Comparison of ENCODE assay signal across 34 cellular contexts in the genomic region with DNA sequence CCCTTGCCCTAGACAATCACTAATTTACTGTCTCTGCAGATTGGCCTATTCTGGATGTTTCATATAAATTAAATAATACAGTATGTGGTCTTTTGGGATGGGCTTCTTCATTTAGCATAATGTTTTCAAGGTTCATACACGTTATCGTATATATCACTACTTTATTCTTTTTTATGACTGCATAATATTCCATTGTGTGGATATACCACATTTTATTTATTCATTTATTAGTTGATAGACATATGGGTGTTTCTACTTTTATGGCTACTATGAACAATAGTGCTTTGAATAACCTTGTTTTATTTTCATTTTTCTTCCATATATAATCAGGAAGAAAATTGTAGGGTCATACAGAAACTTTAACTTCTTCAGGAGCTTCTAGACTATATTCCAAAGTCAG.
DNase-seq lines count a peak whose midpoint lies in the region; ATAC-seq, FAIRE-seq and TF ChIP-seq lines count a peak whose summit lies in the region.
"Had no signal": no experiment of that assay in that cellular context is flagged by ENCODE, and none has a peak within 500 bp of the region (broad histone marks: within the 10 kb centered on the region; RNA-seq: fewer than 3 reads in every experiment).

No MANE protein-coding gene starts in this region.

- H3K27me3 ChIP-seq in SK-N-SH (ENCODE audit: insufficient read depth) (no peaks in the 10 kb centered on the region), K562 (ENCODE audit: control insufficient read depth in 2 of 2, insufficient read depth in 2 of 2, low read length in 2 of 2) (no peaks in the 10 kb centered on the region), testis (no peaks in the 10 kb centered on the region)
- H3K27me3 ChIP-seq: BE2C; BLaER1; BLaER1 treated with 17β-estradiol and CSF1 and Interleukin-3, amounts not matched to agents 10 nM and 100 nM had no signal

- ATAC-seq in SK-N-SH treated with all-trans-retinoic acid at 6 μM for 48 hours (no peak), A549 (no peak), K562 (no peak)
- ATAC-seq: CD8-positive, alpha-beta T cell had no signal

- H3K9ac ChIP-seq in SK-N-SH (no peak overlapping the region), K562 (ENCODE audit: insufficient read depth in 1 of 2, low read depth in 2 of 2, low read length in 2 of 2) (no peak overlapping the region)
- H3K9ac ChIP-seq: BLaER1; BLaER1 treated with 17β-estradiol and CSF1 and Interleukin-3, amounts not matched to agents 10 nM and 100 nM had no signal

- no peak for TF ChIP-seq EP300 in SK-N-SH (IDR thresholded peaks at IDR 0.05; ENCODE audit: borderline replicate concordance in 1 of 2, low read depth in 1 of 2, low read length in 1 of 2)
- no peak for TF ChIP-seq EP300 in A549 (IDR thresholded peaks at IDR 0.05)
- no peak for TF ChIP-seq EP300 in K562 (IDR thresholded peaks at IDR 0.05; ENCODE audit: low read length)

- H3K4me2 ChIP-seq in SK-N-SH (no peak overlapping the region), A549 (no peak overlapping the region), K562 (ENCODE audit: insufficient read depth, low read length) (no peak overlapping the region)
- H3K4me2 ChIP-seq: BLaER1; BLaER1 treated with 17β-estradiol and CSF1 and Interleukin-3, amounts not matched to agents 10 nM and 100 nM had no signal

- H3K4me1 ChIP-seq in SK-N-SH (ENCODE audit: control insufficient read depth in 1 of 2, insufficient read depth in 2 of 2, low read depth in 1 of 2, low read length in 1 of 2): no peaks in the 10 kb centered on the region
- no peaks in the 10 kb centered on the region for H3K4me1 ChIP-seq in A549
- H3K4me1 ChIP-seq in K562 (replicated peaks in 1 of 2; ENCODE audit: control insufficient read depth in 2 of 2, insufficient read depth in 2 of 2, low read length in 2 of 2): no peaks in the 10 kb centered on the region
- no peaks in the 10 kb centered on the region for H3K4me1 ChIP-seq in testis
- H3K4me1 ChIP-seq: BE2C; BLaER1; BLaER1 treated with 17β-estradiol and CSF1 and Interleukin-3, amounts not matched to agents 10 nM and 100 nM; Caco-2 had no signal

- TF ChIP-seq RAD21 in SK-N-SH (IDR thresholded peaks at IDR 0.05; ENCODE audit: low read length): no peak
- TF ChIP-seq RAD21 in A549 (conservative IDR thresholded peaks at IDR 0.05 in 1 of 2, IDR thresholded peaks at IDR 0.05 in 1 of 2): no peak
- no peak for TF ChIP-seq RAD21 in K562 (CRISPR knock-in tag; conservative IDR thresholded peaks at IDR 0.05 in 1 of 2, IDR thresholded peaks at IDR 0.05 in 1 of 2)

- intact Hi-C loops in K562 (cut with micrococcal nuclease) (no loop called here), testis (cut with DNase I; ENCODE audit: low total_unique reads) (no loop called here)

- TF ChIP-seq CTCF in SK-N-SH (IDR thresholded peaks at IDR 0.05) (no peak), A549 (IDR thresholded peaks at IDR 0.05) (no peak), K562 (IDR thresholded peaks at IDR 0.05 in 2 of 3, conservative IDR thresholded peaks at IDR 0.05 in 1 of 3; ENCODE audit: insufficient read depth in 2 of 3, low read depth in 1 of 3, low read length in 3 of 3) (no peak), testis (IDR thresholded peaks at IDR 0.05) (no peak)

- POLR2A ChIA-PET in SK-N-SH (lab: Yijun Ruan, JAX): no interaction called here
- POLR2A ChIA-PET in A549 (lab: Yijun Ruan, JAX): no interaction called here
- POLR2A ChIA-PET in K562 (lab: Yijun Ruan, JAX): no interaction called here

- no peak overlapping the region for H3K27ac ChIP-seq in SK-N-SH (ENCODE audit: low read depth in 2 of 2, low read length in 1 of 2)
- H3K27ac ChIP-seq in A549: no peak overlapping the region
- no peak overlapping the region for H3K27ac ChIP-seq in K562 (ENCODE audit: extremely low read depth, low read depth, low read length)
- H3K27ac ChIP-seq in testis: no peak overlapping the region
- H3K27ac ChIP-seq: 22Rv1; BLaER1; BLaER1 treated with 17β-estradiol and CSF1 and Interleukin-3, amounts not matched to agents 10 nM and 100 nM; C4-2B had no signal

- no peaks in the 10 kb centered on the region for H4K20me1 ChIP-seq in SK-N-SH (ENCODE audit: insufficient read depth)
- H4K20me1 ChIP-seq in K562 (replicated peaks; ENCODE audit: control insufficient read depth, insufficient read depth, low read length): no peaks in the 10 kb centered on the region
- H4K20me1 ChIP-seq: BLaER1; BLaER1 treated with 17β-estradiol and CSF1 and Interleukin-3, amounts not matched to agents 10 nM and 100 nM had no signal

- H3K9me1 ChIP-seq in K562 (ENCODE audit: control insufficient read depth, insufficient read depth, low read length): no peaks in the 10 kb centered on the region

- H3K36me3 ChIP-seq in SK-N-SH (replicated peaks in 1 of 2; ENCODE audit: control insufficient read depth in 1 of 2, insufficient read depth in 2 of 2, low read length in 1 of 2) (no peaks in the 10 kb centered on the region), K562 (ENCODE audit: control insufficient read depth, insufficient read depth, low read length) (no peaks in the 10 kb centered on the region), testis (ENCODE audit: low read depth, missing control alignments) (no peaks in the 10 kb centered on the region)
- H3K36me3 ChIP-seq: BE2C; BLaER1; BLaER1 treated with 17β-estradiol and CSF1 and Interleukin-3, amounts not matched to agents 10 nM and 100 nM had no signal

- WGBS in SK-N-SH (ENCODE audit: low lambda C conversion rate): 80% methylated on average over 2 of the region's 2 CpGs
- WGBS in A549 (ENCODE audit: missing lambda C conversion rate): 89% methylated on average over 2 of the region's 2 CpGs
- 0% methylated on average over 2 of the region's 2 CpGs for WGBS in K562 (ENCODE audit: insufficient coverage, low coverage, missing lambda C conversion rate)
- WGBS in testis, 2 donors: 92 to 98% methylated on average over 2 of the region's 2 CpGs

- H3K4me3 ChIP-seq in SK-N-SH (ENCODE audit: low read depth in 2 of 2, low read length in 1 of 2) (no peak overlapping the region), A549 (no peak overlapping the region), K562 (no peak overlapping the region), testis (no peak overlapping the region)
- H3K4me3 ChIP-seq: BLaER1; BLaER1 treated with 17β-estradiol and CSF1 and Interleukin-3, amounts not matched to agents 10 nM and 100 nM had no signal

- H3K9me3 ChIP-seq in SK-N-SH (no peaks in the 10 kb centered on the region), A549 (peaks cover 14% of the 10 kb centered on the region; the same call in 1 of the 3 replicates), K562 (replicated peaks; ENCODE audit: control insufficient read depth, insufficient read depth, low read depth, low read length) (no peaks in the 10 kb centered on the region; the same call in 1 of the 2 replicates), testis (no peaks in the 10 kb centered on the region)
- H3K9me3 ChIP-seq: BE2C, BLaER1 had no signal

- CTCF ChIA-PET in SK-N-SH (lab: Yijun Ruan, JAX): no interaction called here
- CTCF ChIA-PET in A549 (lab: Yijun Ruan, JAX): no interaction called here
- CTCF ChIA-PET in K562 (lab: Yijun Ruan, JAX; ENCODE audit: low intra/inter-chr PET ratio): interaction anchor here (0.6 kb wide), 1 partner anchor 534 kb away, joined by 5 read pairs; no protein-coding TSS in a partner anchor

- H3K79me2 ChIP-seq in SK-N-SH (ENCODE audit: insufficient read depth): no peaks in the 10 kb centered on the region
- no peaks in the 10 kb centered on the region for H3K79me2 ChIP-seq in K562 (ENCODE audit: control insufficient read depth, insufficient read depth, low read length)

- FAIRE-seq in A549 (lab: Jason Lieb, UNC) (peak; percentile 73), H54 (lab: Jason Lieb, UNC) (peak; percentile 60), K562 (lab: Jason Lieb, UNC) (no peak)
- FAIRE-seq: A204.1, D721Med had no signal

- H3F3A ChIP-seq in SK-N-SH (replicated peaks; ENCODE audit: insufficient read depth): no peaks in the 10 kb centered on the region

- no peaks in the 10 kb centered on the region for H3K9me2 ChIP-seq in SK-N-SH

- in situ Hi-C loops in K562 (cut with MboI): no loop called here
- in situ Hi-C loops in KBM-7 (cut with MboI; ENCODE audit: low pct_unique_long_range_greater_than_20kb, low sequenced_read_pairs): no loop called here

- no peak for DNase-seq in SK-N-SH
- DNase-seq in A549 (ENCODE audit: low read depth in 1 of 2, low spot score in 1 of 2): no peak
- no peak for DNase-seq in H54 (ENCODE audit: insufficient read length, low spot score)
- DNase-seq in K562 (ENCODE audit: extremely low read depth in 1 of 4, low spot score in 3 of 4): no peak
- no peak for DNase-seq in LoVo (ENCODE audit: low spot score)
- no peak for DNase-seq in testis
- no peak for DNase-seq in KBM-7
- DNase-seq: 8988T; ACHN; AML-193; BE2C; C1 segment of cervical spinal cord; Caco-2; Calu3; CD4-positive, alpha-beta memory T cell; CD4-positive, alpha-beta T cell; CD4-positive, CD25-positive, alpha-beta regulatory T cell; CD8-positive, alpha-beta memory T cell; CD8-positive, alpha-beta T cell; COR-L47; DMS 273 treated with DMSO at 0.1 percent for 48 hours; DMS153; DMS53; DMS79; DMS79 treated with DMSO at 0.1 percent for 48 hours; DND-41; EL had no signal

- no TSS peak for BruUV-seq in K562 (replicated peaks; lab: Mats Ljungman, UMichigan)

- TF ChIP-seq POLR2A in A549 (IDR thresholded peaks at IDR 0.05; ENCODE audit: low read length): no peak
- no peak for TF ChIP-seq POLR2A in H54 (IDR thresholded peaks at IDR 0.05; ENCODE audit: low read depth, low read length)
- no peak for TF ChIP-seq POLR2A in K562 (conservative IDR thresholded peaks at IDR 0.05)
- no peak for TF ChIP-seq POLR2A in testis (IDR thresholded peaks at IDR 0.05)

- H2AFZ ChIP-seq in SK-N-SH (ENCODE audit: low read depth): no peak overlapping the region
- H2AFZ ChIP-seq in K562 (ENCODE audit: low read depth, low read length): no peak overlapping the region

TF ChIP-seq in SK-N-SH treated with all-trans-retinoic acid at 6 μM for 48 hours, 23 proteins besides CTCF, POLR2A, EP300 and RAD21:
- TF ChIP-seq ZNF8 (CRISPR knock-in tag; IDR thresholded peaks at IDR 0.05) (peak; percentile 96), OSR1 (CRISPR knock-in tag; IDR thresholded peaks at IDR 0.05) (no peak)
TF ChIP-seq in SK-N-SH treated with all-trans-retinoic acid at 6 μM for 48 hours: peak in this region for 1.

TF ChIP-seq in SK-N-SH, 30 proteins besides CTCF, POLR2A, EP300 and RAD21 (continues in another document):
- TF ChIP-seq NFIC (IDR thresholded peaks at IDR 0.05; ENCODE audit: borderline replicate concordance): no peak

TF ChIP-seq in A549, 52 proteins besides CTCF, POLR2A, EP300 and RAD21 (continues in another document):
- TF ChIP-seq HOXA7 (CRISPR knock-in tag; IDR thresholded peaks at IDR 0.05): no peak
- no peak for TF ChIP-seq EHF (CRISPR knock-in tag; IDR thresholded peaks at IDR 0.05)
- no peak for TF ChIP-seq SREBF2 (IDR thresholded peaks at IDR 0.05)
- TF ChIP-seq FOSL2 (IDR thresholded peaks at IDR 0.05): no peak
- TF ChIP-seq FOSL2 (CRISPR knock-in tag; IDR thresholded peaks at IDR 0.05): no peak
- no peak for TF ChIP-seq RCOR1 (IDR thresholded peaks at IDR 0.05; ENCODE audit: low read depth, low read length)

TF ChIP-seq in K562, 482 proteins besides CTCF, POLR2A, EP300 and RAD21 (continues in another document):
- TF ChIP-seq MTF1 (CRISPR knock-in tag; IDR thresholded peaks at IDR 0.05; ENCODE audit: borderline replicate concordance): no peak
